ENCODE assay signal across 13 cellular contexts in genomic region chr14:91866511-91867295, GRCh38. TPM values are rescaled to one million over a fixed set of nuclear protein-coding genes. Genes with fewer than 3 reads are reported as not detected.
DNase-seq lines count a peak whose midpoint lies in the region; ATAC-seq and TF ChIP-seq lines count a peak whose summit lies in the region.
"Had no signal": no experiment of that assay in that cellular context is flagged by ENCODE, and none has a peak within 500 bp of the region (broad histone marks: within the 10 kb centered on the region; RNA-seq: fewer than 3 reads in every experiment).

No MANE protein-coding gene starts in this region.

- H3K36me3 Mint-ChIP-seq in activated CD4-positive, alpha-beta T cell treated with anti-CD3 and anti-CD28 coated beads for 36 hours (ENCODE audit: low read depth) = peaks cover 3% of the 10 kb centered on the region
- no peaks in the 10 kb centered on the region for H3K36me3 Mint-ChIP-seq in stimulated activated memory B cell treated with anti-CD40 and anti-IgM and Interleukin-4, amounts not matched to agents 10 μg/mL and 1 μg/mL and 100 μg/mL, for 72 hours

- H3K9me3 ChIP-seq in MM.1S (replicated peaks; ENCODE audit: insufficient read depth, low read length) (no peaks in the 10 kb centered on the region), ascending aorta (no peaks in the 10 kb centered on the region)

- H2AFZ ChIP-seq in MM.1S (ENCODE audit: low read length) = no peak overlapping the region

- DNase-seq in activated CD4-positive, alpha-beta T cell treated with anti-CD3 and anti-CD28 coated beads for 36 hours = no peak
- no peak for DNase-seq in activated CD4-positive, alpha-beta T cell treated with anti-CD3 and anti-CD28 coated beads, Interleukin-2, amount 50 U/mL, for 48 hours
- DNase-seq in MM.1S (no peak), ascending aorta (ENCODE audit: low spot score in 2 of 2) (no peak), NCI-H1105 treated with DMSO at 0.1 percent for 48 hours (lab: John Stamatoyannopoulos, UW) (no peak), T-helper 9 cell (no peak)
- DNase-seq: Calu3; erythroblast; heart right ventricle; NCI-H1436; stimulated activated CD4-positive, alpha-beta T cell treated with anti-CD3 and anti-CD28 coated beads, Interleukin-4, amount 100 ng/mL, for 1 hour had no signal

- CTCF ChIA-PET in activated CD4-positive, alpha-beta T cell treated with anti-CD3 and anti-CD28 coated beads for 36 hours (lab: Charles Lee) = interaction anchor here (1.4 kb wide), 2 partner anchors 24 to 31 kb away, joined by 3 to 5 read pairs; no protein-coding TSS in a partner anchor

- no peak overlapping the region for H3K27ac ChIP-seq in MM.1S (ENCODE audit: low read length)
- peak overlapping the region; percentile 22 to 40 for H3K27ac ChIP-seq in ascending aorta

- H3K27me3 Mint-ChIP-seq in activated CD4-positive, alpha-beta T cell treated with anti-CD3 and anti-CD28 coated beads for 36 hours = no peaks in the 10 kb centered on the region
- H3K27me3 Mint-ChIP-seq in stimulated activated memory B cell treated with anti-CD40 and anti-IgM and Interleukin-4, amounts not matched to agents 10 μg/mL and 1 μg/mL and 100 μg/mL, for 72 hours = no peaks in the 10 kb centered on the region

- no peak overlapping the region for H3K4me3 ChIP-seq in MM.1S (ENCODE audit: low read length)
- H3K4me3 ChIP-seq in ascending aorta = no peak overlapping the region

- peak overlapping the region; percentile 32; the same call in 1 of the 2 replicates for H3K4me2 ChIP-seq in MM.1S (ENCODE audit: low read depth, low read length)

- peaks cover 7% of the 10 kb centered on the region; the same call in 1 of the 2 replicates for H3F3A ChIP-seq in MM.1S (ENCODE audit: insufficient read depth, low read length)

- peak overlapping the region; percentile 97 for H3K27ac Mint-ChIP-seq in activated CD4-positive, alpha-beta T cell treated with anti-CD3 and anti-CD28 coated beads for 36 hours
- H3K27ac Mint-ChIP-seq in stimulated activated memory B cell treated with anti-CD40 and anti-IgM and Interleukin-4, amounts not matched to agents 10 μg/mL and 1 μg/mL and 100 μg/mL, for 72 hours = peak overlapping the region; percentile 62

- intact Hi-C loops in activated CD4-positive, alpha-beta T cell treated with anti-CD3 and anti-CD28 coated beads for 36 hours (cut with DNase I, micrococcal nuclease) = loop anchor here (2.0 to 10.0 kb wide), 6 partner anchors 30 to 802 kb away; partner anchors contain the start of gene RPS6KA5 (in 1 of the 2)
- intact Hi-C loops in ascending aorta (cut with DNase I) = no loop called here

- no peaks in the 10 kb centered on the region for H3K79me2 ChIP-seq in MM.1S (ENCODE audit: low read length)

- peak overlapping the region; percentile 84 for H3K4me3 Mint-ChIP-seq in activated CD4-positive, alpha-beta T cell treated with anti-CD3 and anti-CD28 coated beads for 36 hours
- H3K4me3 Mint-ChIP-seq in stimulated activated memory B cell treated with anti-CD40 and anti-IgM and Interleukin-4, amounts not matched to agents 10 μg/mL and 1 μg/mL and 100 μg/mL, for 72 hours = no peak overlapping the region

- peak; percentile 5 for ATAC-seq in activated CD4-positive, alpha-beta T cell treated with anti-CD3 and anti-CD28 coated beads for 36 hours
- ATAC-seq in stimulated activated memory B cell treated with anti-CD40 and anti-IgM and Interleukin-4, amounts not matched to agents 10 μg/mL and 1 μg/mL and 100 μg/mL, for 72 hours = no peak
- no peak for ATAC-seq in HG03460 (IDR thresholded peaks at IDR 0.05; ENCODE audit: unreplicated experiment)
- ATAC-seq: heart right ventricle had no signal

- no peaks in the 10 kb centered on the region for H4K20me1 ChIP-seq in MM.1S (ENCODE audit: insufficient read depth, low read length)

- H3K9ac ChIP-seq in MM.1S (ENCODE audit: low read length) = no peak overlapping the region

- H3K27me3 ChIP-seq in MM.1S (replicated peaks; ENCODE audit: insufficient read depth, low read length) (no peaks in the 10 kb centered on the region; the same call in 1 of the 2 replicates), ascending aorta (no peaks in the 10 kb centered on the region)

- no peaks in the 10 kb centered on the region for H3K9me3 Mint-ChIP-seq in activated CD4-positive, alpha-beta T cell treated with anti-CD3 and anti-CD28 coated beads for 36 hours (ENCODE audit: low read depth)
- H3K9me3 Mint-ChIP-seq in stimulated activated memory B cell treated with anti-CD40 and anti-IgM and Interleukin-4, amounts not matched to agents 10 μg/mL and 1 μg/mL and 100 μg/mL, for 72 hours = no peaks in the 10 kb centered on the region

- TF ChIP-seq CTCF in MM.1S (IDR thresholded peaks at IDR 0.05; ENCODE audit: low read length) = no peak
- no peak for TF ChIP-seq CTCF in ascending aorta (IDR thresholded peaks at IDR 0.05)

- H3K4me1 ChIP-seq in MM.1S (ENCODE audit: low read length) (peaks cover 11% of the 10 kb centered on the region; the same call in 1 of the 2 replicates), ascending aorta (peaks cover under 1 to 6% of the 10 kb centered on the region in 2 donors)

- POLR2A ChIA-PET in activated CD4-positive, alpha-beta T cell treated with anti-CD3 and anti-CD28 coated beads for 36 hours (lab: Charles Lee) = interaction anchor here (0.6 to 0.7 kb wide), 2 partner anchors 16 to 456 kb away, joined by 3 read pairs; no protein-coding TSS in a partner anchor

- H3K9me2 ChIP-seq in MM.1S (replicated peaks; ENCODE audit: insufficient read depth, low read length) = no peaks in the 10 kb centered on the region

- peaks cover 91% of the 10 kb centered on the region for H3K4me1 Mint-ChIP-seq in activated CD4-positive, alpha-beta T cell treated with anti-CD3 and anti-CD28 coated beads for 36 hours
- peaks cover 29% of the 10 kb centered on the region for H3K4me1 Mint-ChIP-seq in stimulated activated memory B cell treated with anti-CD40 and anti-IgM and Interleukin-4, amounts not matched to agents 10 μg/mL and 1 μg/mL and 100 μg/mL, for 72 hours

- H3K36me3 ChIP-seq in MM.1S (replicated peaks; ENCODE audit: insufficient read depth, low read length) (no peaks in the 10 kb centered on the region), ascending aorta (peaks cover 34 to 45% of the 10 kb centered on the region in 2 donors)

RNA-seq across cellular contexts. Expression of gene TC2N, which starts 0.6 kb away (rescaled TPM):
- total RNA-seq in activated CD4-positive, alpha-beta T cell treated with anti-CD3 and anti-CD28 coated beads for 36 hours = 10 to 100 TPM; 48.8 to 49.3 TPM
- total RNA-seq in ascending aorta = 37.8 TPM
